In the genomic region with DNA sequence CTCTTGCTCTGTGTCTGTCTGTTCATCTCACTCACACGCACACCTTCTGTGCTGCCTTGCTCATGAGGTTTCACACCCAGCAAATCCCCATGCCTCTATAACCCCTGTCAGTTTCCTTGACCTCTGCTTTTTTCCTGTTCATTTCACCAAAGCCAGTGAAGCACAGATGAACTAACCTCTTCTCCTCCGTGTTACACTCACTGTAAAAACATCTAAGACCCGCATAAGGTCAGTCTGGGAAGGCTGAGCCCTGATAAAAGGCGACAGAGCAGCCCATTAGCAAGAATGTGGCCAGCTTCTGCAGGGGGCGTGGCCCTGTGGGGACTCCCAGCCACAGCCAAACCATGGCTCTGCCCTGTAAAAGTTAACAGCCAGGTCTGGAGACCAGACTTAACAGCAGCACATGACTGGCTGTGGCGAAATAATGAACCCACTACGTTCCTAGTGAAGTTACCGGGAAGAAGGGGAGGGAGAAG, we compare ENCODE assay signal across 9 cellular contexts. TPM values are rescaled to one million over a fixed set of nuclear protein-coding genes. Genes with fewer than 3 reads are reported as not detected.
DNase-seq lines count a peak whose midpoint lies in the region; ATAC-seq, FAIRE-seq and TF ChIP-seq lines count a peak whose summit lies in the region.
"Had no signal": no experiment of that assay in that cellular context is flagged by ENCODE, and none has a peak within 500 bp of the region (broad histone marks: within the 10 kb centered on the region; RNA-seq: fewer than 3 reads in every experiment).

No MANE protein-coding gene starts in this region.

- no peak for TF ChIP-seq EP300 in K562 (IDR thresholded peaks at IDR 0.05; ENCODE audit: low read length)

- H3K27ac ChIP-seq in K562 (ENCODE audit: extremely low read depth, low read depth, low read length) = peak overlapping the region; percentile 31; the same call in 2 of the 3 replicates
- H3K27ac ChIP-seq in substantia nigra (ENCODE audit: low read depth, low read length, poor library complexity, severe bottlenecking) = peak overlapping the region; percentile 71

- CTCF ChIA-PET in K562 (lab: Yijun Ruan, JAX; ENCODE audit: low intra/inter-chr PET ratio) = no interaction called here

- peaks cover 9% of the 10 kb centered on the region for H4K20me1 ChIP-seq in K562 (replicated peaks; ENCODE audit: control insufficient read depth, insufficient read depth, low read length)

- in situ Hi-C loops in K562 (cut with MboI) = no loop called here

- ATAC-seq in K562 (peak; percentile 93), HG03565 (IDR thresholded peaks at IDR 0.05; ENCODE audit: unreplicated experiment) (no peak)
- ATAC-seq: naive thymus-derived CD4-positive, alpha-beta T cell had no signal

- DNase-seq in HS-27A (ENCODE audit: low read depth) (peak; percentile 84), K562 (ENCODE audit: extremely low read depth in 1 of 4, low spot score in 3 of 4) (peak; percentile 65 to 81 (median 72)), islet precursor cell (peak; percentile 99), substantia nigra (lab: John Stamatoyannopoulos, UW) (no peak), NOMO-1 treated with DMSO at 0.1 percent for 48 hours (lab: John Stamatoyannopoulos, UW; ENCODE audit: unreplicated experiment) (no peak), frontal cortex (ENCODE audit: low spot score in 2 of 2) (no peak)
- no peak for DNase-seq in activated naive CD4-positive, alpha-beta T cell treated with Interleukin-2 at 50 U/mL for 16 hours
- DNase-seq: naive thymus-derived CD4-positive, alpha-beta T cell had no signal

- H3K9me3 ChIP-seq in K562 (replicated peaks; ENCODE audit: control insufficient read depth, insufficient read depth, low read depth, low read length) = no peaks in the 10 kb centered on the region

- FAIRE-seq in K562 (lab: Jason Lieb, UNC) (peak; percentile 92), frontal cortex (lab: Jason Lieb, UNC) (no peak)

- no peak overlapping the region for H2AFZ ChIP-seq in K562 (ENCODE audit: low read depth, low read length)

- 17% methylated on average over 8 of the region's 8 CpGs for WGBS in K562 (ENCODE audit: insufficient coverage, low coverage, missing lambda C conversion rate)

- peak overlapping the region; percentile 35 for H3K4me2 ChIP-seq in K562 (ENCODE audit: insufficient read depth, low read length)

- no TSS peak for BruUV-seq in K562 (replicated peaks; lab: Mats Ljungman, UMichigan)

- peak overlapping the region in 1 of 2 experiments; percentile 79; a peak in 2 of 4 replicates for H3K9ac ChIP-seq in K562 (ENCODE audit: insufficient read depth in 1 of 2, low read depth in 2 of 2, low read length in 2 of 2)

- peaks cover 3% of the 10 kb centered on the region for H3K9me1 ChIP-seq in K562 (ENCODE audit: control insufficient read depth, insufficient read depth, low read length)

- no peak for TF ChIP-seq CTCF in K562 (IDR thresholded peaks at IDR 0.05 in 2 of 3, conservative IDR thresholded peaks at IDR 0.05 in 1 of 3; ENCODE audit: insufficient read depth in 2 of 3, low read depth in 1 of 3, low read length in 3 of 3)

- intact Hi-C loops in K562 (cut with micrococcal nuclease) = no loop called here

- no peak for TF ChIP-seq RAD21 in K562 (CRISPR knock-in tag; conservative IDR thresholded peaks at IDR 0.05 in 1 of 2, IDR thresholded peaks at IDR 0.05 in 1 of 2)

- peaks cover 18 to 23% of the 10 kb centered on the region in 2 experiments for H3K4me1 ChIP-seq in K562 (replicated peaks in 1 of 2; ENCODE audit: control insufficient read depth in 2 of 2, insufficient read depth in 2 of 2, low read length in 2 of 2)

- no peak overlapping the region for H3K4me3 ChIP-seq in K562

- H3K79me2 ChIP-seq in K562 (ENCODE audit: control insufficient read depth, insufficient read depth, low read length) = no peaks in the 10 kb centered on the region

- H3K36me3 ChIP-seq in K562 (ENCODE audit: control insufficient read depth, insufficient read depth, low read length) = no peaks in the 10 kb centered on the region; the same call in 2 of the 3 replicates

- TF ChIP-seq POLR2A in K562 (conservative IDR thresholded peaks at IDR 0.05) = no peak

- POLR2A ChIA-PET in K562 (lab: Yijun Ruan, JAX) = interaction anchor here (0.6 to 1.6 kb wide), 5 partner anchors 12 to 126 kb away, joined by 3 to 4 read pairs (median 4); a partner anchor contains a TSS

- no peaks in the 10 kb centered on the region for H3K27me3 ChIP-seq in K562 (ENCODE audit: control insufficient read depth in 2 of 2, insufficient read depth in 2 of 2, low read length in 2 of 2)

TF ChIP-seq in K562, 482 proteins besides CTCF, POLR2A, EP300 and RAD21 (continues in another document):
- TF ChIP-seq, protein P1, sequence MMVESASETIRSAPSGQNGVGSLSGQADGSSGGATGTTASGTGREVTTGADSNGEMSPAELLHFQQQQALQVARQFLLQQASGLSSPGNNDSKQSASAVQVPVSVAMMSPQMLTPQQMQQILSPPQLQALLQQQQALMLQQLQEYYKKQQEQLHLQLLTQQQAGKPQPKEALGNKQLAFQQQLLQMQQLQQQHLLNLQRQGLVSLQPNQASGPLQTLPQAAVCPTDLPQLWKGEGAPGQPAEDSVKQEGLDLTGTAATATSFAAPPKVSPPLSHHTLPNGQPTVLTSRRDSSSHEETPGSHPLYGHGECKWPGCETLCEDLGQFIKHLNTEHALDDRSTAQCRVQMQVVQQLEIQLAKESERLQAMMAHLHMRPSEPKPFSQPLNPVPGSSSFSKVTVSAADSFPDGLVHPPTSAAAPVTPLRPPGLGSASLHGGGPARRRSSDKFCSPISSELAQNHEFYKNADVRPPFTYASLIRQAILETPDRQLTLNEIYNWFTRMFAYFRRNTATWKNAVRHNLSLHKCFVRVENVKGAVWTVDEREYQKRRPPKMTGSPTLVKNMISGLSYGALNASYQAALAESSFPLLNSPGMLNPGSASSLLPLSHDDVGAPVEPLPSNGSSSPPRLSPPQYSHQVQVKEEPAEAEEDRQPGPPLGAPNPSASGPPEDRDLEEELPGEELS (CRISPR knock-in tag; IDR thresholded peaks at IDR 0.05; ENCODE audit: borderline replicate concordance) = no peak
- no peak for TF ChIP-seq PCBP2 (IDR thresholded peaks at IDR 0.05; ENCODE audit: low read depth, low read length, poor library complexity, severe bottlenecking)
- TF ChIP-seq, protein P2, sequence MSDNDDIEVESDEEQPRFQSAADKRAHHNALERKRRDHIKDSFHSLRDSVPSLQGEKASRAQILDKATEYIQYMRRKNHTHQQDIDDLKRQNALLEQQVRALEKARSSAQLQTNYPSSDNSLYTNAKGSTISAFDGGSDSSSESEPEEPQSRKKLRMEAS (CRISPR knock-in tag; IDR thresholded peaks at IDR 0.05) = no peak
- no peak for TF ChIP-seq POLR2AphosphoS2 (IDR thresholded peaks at IDR 0.05; ENCODE audit: low read length)
- no peak for TF ChIP-seq NBN (IDR thresholded peaks at IDR 0.05; ENCODE audit: low read depth)
- TF ChIP-seq TCF3 (CRISPR knock-in tag; IDR thresholded peaks at IDR 0.05) = peak; percentile 38; the same call in 1 of the 2 replicates
- TF ChIP-seq BACH1 (tag; IDR thresholded peaks at IDR 0.05) = no peak
- TF ChIP-seq BRCA1 (IDR thresholded peaks at IDR 0.05) = no peak
- no peak for TF ChIP-seq BRCA1 (CRISPR knock-in tag; IDR thresholded peaks at IDR 0.05)
- TF ChIP-seq KLF13 (tag; IDR thresholded peaks at IDR 0.05; ENCODE audit: borderline replicate concordance, low read depth) = peak; percentile 38; the same call in 1 of the 2 replicates
- 0 out of 4 replicates have a peak, but pooled peaks of 1 of the 2 experiments have one; percentile 51 for TF ChIP-seq TEAD1 (CRISPR knock-in tag; IDR thresholded peaks at IDR 0.05)
- TF ChIP-seq, protein P3, sequence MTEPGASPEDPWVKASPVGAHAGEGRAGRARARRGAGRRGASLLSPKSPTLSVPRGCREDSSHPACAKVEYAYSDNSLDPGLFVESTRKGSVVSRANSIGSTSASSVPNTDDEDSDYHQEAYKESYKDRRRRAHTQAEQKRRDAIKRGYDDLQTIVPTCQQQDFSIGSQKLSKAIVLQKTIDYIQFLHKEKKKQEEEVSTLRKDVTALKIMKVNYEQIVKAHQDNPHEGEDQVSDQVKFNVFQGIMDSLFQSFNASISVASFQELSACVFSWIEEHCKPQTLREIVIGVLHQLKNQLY (CRISPR knock-in tag; conservative IDR thresholded peaks at IDR 0.05) = no peak
- no peak for TF ChIP-seq ZNF212 (CRISPR knock-in tag; IDR thresholded peaks at IDR 0.05)
- TF ChIP-seq NFIX (CRISPR knock-in tag; IDR thresholded peaks at IDR 0.05; ENCODE audit: low read depth) = no peak
- TF ChIP-seq, protein P4, sequence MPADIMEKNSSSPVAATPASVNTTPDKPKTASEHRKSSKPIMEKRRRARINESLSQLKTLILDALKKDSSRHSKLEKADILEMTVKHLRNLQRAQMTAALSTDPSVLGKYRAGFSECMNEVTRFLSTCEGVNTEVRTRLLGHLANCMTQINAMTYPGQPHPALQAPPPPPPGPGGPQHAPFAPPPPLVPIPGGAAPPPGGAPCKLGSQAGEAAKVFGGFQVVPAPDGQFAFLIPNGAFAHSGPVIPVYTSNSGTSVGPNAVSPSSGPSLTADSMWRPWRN (IDR thresholded peaks at IDR 0.05; ENCODE audit: low read depth) = no peak
- TF ChIP-seq HMG20B (CRISPR knock-in tag; IDR thresholded peaks at IDR 0.05) = no peak
- no peak for TF ChIP-seq KHSRP (IDR thresholded peaks at IDR 0.05)
- TF ChIP-seq ZKSCAN1 (IDR thresholded peaks at IDR 0.05; ENCODE audit: low read depth, low read length) = peak; percentile 88
- TF ChIP-seq NR2C1 (IDR thresholded peaks at IDR 0.05) = no peak
- no peak for TF ChIP-seq NR2C1 (tag; IDR thresholded peaks at IDR 0.05)
- no peak for TF ChIP-seq ZSCAN29 (IDR thresholded peaks at IDR 0.05)

RNA-seq across cellular contexts. Expression of a gene that starts 42.8 kb away (rescaled TPM):
- total RNA-seq in K562 (2011; cell fraction: chromatin; rRNA removed; ENCODE audit: low replicate concordance) = 1.2 and 8.1 TPM in 2 replicates
- total RNA-seq in K562 (2011; cell fraction: nucleolus; rRNA removed) = 4.9 and 6.5 TPM in 2 replicates
- 2.3 and 3.4 TPM in 2 replicates for total RNA-seq in K562 (2011; cell fraction: nucleoplasm; rRNA removed)
- total RNA-seq in K562 (2014; rRNA removed) (1.2 and 2.0 TPM in 2 replicates), K562 (2014; rRNA removed; fragmentation: Illumina TruSeq; extraction: Trizol) (0.13 and 0.58 TPM in 2 replicates), K562 (2015; rRNA removed; fragmentation: Illumina TruSeq; extraction: Trizol) (2.5 and 2.9 TPM in 2 replicates), K562 (2021) (5.2 and 5.3 TPM in 2 replicates), frontal cortex (2.9 TPM)
- polyA plus RNA-seq in K562 (2011; rRNA removed) (1.6 and 2.4 TPM in 2 replicates), K562 (2014; fragmentation: Illumina TruSeq; extraction: Trizol) (1.2 and 3.2 TPM in 2 replicates), K562 (2014; fragmentation: Nextera tagmentation; extraction: Ambion mirVana) (not detected), K562 (2014; rRNA removed) (3.0 and 4.6 TPM in 2 replicates)
- 3.2 and 9.4 TPM in 2 replicates for polyA plus RNA-seq in K562 (2011; cell fraction: cytosol; rRNA removed)
- 6.0 and 12.1 TPM in 2 replicates for polyA plus RNA-seq in K562 (2011; cell fraction: nucleus; rRNA removed)
- polyA plus RNA-seq in K562 (2012) = 6.3 and 16.7 TPM in 2 replicates
- 0.39 and 0.77 TPM in 2 replicates for polyA minus RNA-seq in K562 (2011; rRNA and poly(A)+ RNA removed)
- 2.5 and 3.5 TPM in 2 replicates for polyA minus RNA-seq in K562 (2011; cell fraction: cytosol; rRNA and poly(A)+ RNA removed)
- polyA minus RNA-seq in K562 (2011; cell fraction: nucleus; rRNA and poly(A)+ RNA removed) = 2.0 and 2.9 TPM in 2 replicates

Comparison
In these comparisons a context has a peak if more than half of its experiments do, and no peak if none do; other contexts are left out.
1. DNase-seq: peak in HS-27A (single experiment), K562 (4 of 4) and islet precursor cell (single experiment); none in substantia nigra (0 of 49), NOMO-1 treated with DMSO at 0.1 percent for 48 hours (single experiment), frontal cortex (0 of 2) and activated naive CD4-positive, alpha-beta T cell treated with Interleukin-2 at 50 U/mL for 16 hours (single experiment).